In genomic region chr2:117856415-117857210, GRCh38 we compare ENCODE assay signal across 12 cellular contexts. TPM values are rescaled to one million over a fixed set of nuclear protein-coding genes. Genes with fewer than 3 reads are reported as not detected.
DNase-seq lines count a peak whose midpoint lies in the region; ATAC-seq, FAIRE-seq and TF ChIP-seq lines count a peak whose summit lies in the region.
"Had no signal": no experiment of that assay in that cellular context is flagged by ENCODE, and none has a peak within 500 bp of the region (broad histone marks: within the 10 kb centered on the region; RNA-seq: fewer than 3 reads in every experiment).

No MANE protein-coding gene starts in this region.

- no peak overlapping the region for H3K4me3 ChIP-seq in BJ (ENCODE audit: low read depth, low read length)
- no peak overlapping the region for H3K4me3 ChIP-seq in bronchial epithelial cell (ENCODE audit: low read depth, low read length)

- POLR2A ChIA-PET in BJ (lab: Charles Lee) = no interaction called here

- FAIRE-seq in bronchial epithelial cell (lab: Jason Lieb, UNC) = no peak
- FAIRE-seq: D721Med had no signal

- H3K27me3 ChIP-seq in BJ (ENCODE audit: control insufficient read depth, insufficient read depth, low read length) (0 out of 2 replicates have a peak, but pooled peaks cover 1% of the 10 kb centered on the region), bronchial epithelial cell (ENCODE audit: control insufficient read depth, insufficient read depth, low read length) (peaks cover 3% of the 10 kb centered on the region)

- CTCF ChIA-PET in BJ (lab: Yijun Ruan, JAX) = interaction anchor here (0.9 to 2.9 kb wide), 4 partner anchors 22 to 147 kb away, joined by 3 to 9 read pairs (median 4); partner anchors contain the start of gene DDX18

- ATAC-seq in GM19455 (IDR thresholded peaks at IDR 0.05; ENCODE audit: unreplicated experiment) = no peak

- H3K36me3 ChIP-seq in BJ (ENCODE audit: control insufficient read depth, insufficient read depth, low read length) (no peaks in the 10 kb centered on the region), bronchial epithelial cell (ENCODE audit: control insufficient read depth, insufficient read depth, low read length) (no peaks in the 10 kb centered on the region)

- no peak for TF ChIP-seq CTCF in BJ (IDR thresholded peaks at IDR 0.05; ENCODE audit: insufficient read depth, low read depth, low read length)
- no peak for TF ChIP-seq CTCF in bronchial epithelial cell (IDR thresholded peaks at IDR 0.05; ENCODE audit: insufficient read depth, low read length, severe bottlenecking)

- peak; percentile 81 for DNase-seq in BJ (ENCODE audit: low read depth)
- peak; percentile 97 for DNase-seq in M059J (ENCODE audit: low read depth)
- DNase-seq in bronchial epithelial cell (ENCODE audit: low read depth) = peak; percentile 93
- peak; percentile 13 to 95 for DNase-seq in lung microvascular endothelial cell (ENCODE audit: low read depth in 2 of 2)
- no peak for DNase-seq in cerebellar nuclear complex (lab: John Stamatoyannopoulos, UW)
- DNase-seq in activated effector memory CD4-positive, alpha-beta T cell treated with Interleukin-2 at 50 U/mL for 16 hours = no peak
- no peak for DNase-seq in stimulated activated CD8-positive, alpha-beta memory T cell treated with anti-CD3 and anti-CD28 coated beads, Interleukin-4, amount 100 ng/mL, for 48 hours
- DNase-seq: Kasumi-1, NCI-H510A treated with DMSO at 0.1 percent for 48 hours, T-helper 1 cell had no signal

RNA-seq across cellular contexts. Expression of gene DDX18, which starts 42.1 kb away (rescaled TPM):
- 30.9 and 42.8 TPM in 2 replicates for polyA plus RNA-seq in BJ (2011; rRNA removed)
- polyA minus RNA-seq in BJ (2011; rRNA and poly(A)+ RNA removed) = 19.5 and 20.9 TPM in 2 replicates
- 49.1 and 56.4 TPM in 2 replicates for total RNA-seq in M059J (2014; rRNA removed; shearing (Covaris generic))
- total RNA-seq in bronchial epithelial cell (50.6 and 74.8 TPM in 2 replicates), lung microvascular endothelial cell (29.9 and 42.9 TPM in 2 replicates)

Comparison
In these comparisons a context has a peak if more than half of its experiments do, and no peak if none do; other contexts are left out.
1. DNase-seq: peak in BJ (single experiment), M059J (single experiment), bronchial epithelial cell (single experiment) and lung microvascular endothelial cell (2 of 2); none in cerebellar nuclear complex (0 of 2), activated effector memory CD4-positive, alpha-beta T cell treated with Interleukin-2 at 50 U/mL for 16 hours (single experiment) and stimulated activated CD8-positive, alpha-beta memory T cell treated with anti-CD3 and anti-CD28 coated beads, Interleukin-4, amount 100 ng/mL, for 48 hours (single experiment).